ENCODE assay signal across 9 cellular contexts in the genomic region with DNA sequence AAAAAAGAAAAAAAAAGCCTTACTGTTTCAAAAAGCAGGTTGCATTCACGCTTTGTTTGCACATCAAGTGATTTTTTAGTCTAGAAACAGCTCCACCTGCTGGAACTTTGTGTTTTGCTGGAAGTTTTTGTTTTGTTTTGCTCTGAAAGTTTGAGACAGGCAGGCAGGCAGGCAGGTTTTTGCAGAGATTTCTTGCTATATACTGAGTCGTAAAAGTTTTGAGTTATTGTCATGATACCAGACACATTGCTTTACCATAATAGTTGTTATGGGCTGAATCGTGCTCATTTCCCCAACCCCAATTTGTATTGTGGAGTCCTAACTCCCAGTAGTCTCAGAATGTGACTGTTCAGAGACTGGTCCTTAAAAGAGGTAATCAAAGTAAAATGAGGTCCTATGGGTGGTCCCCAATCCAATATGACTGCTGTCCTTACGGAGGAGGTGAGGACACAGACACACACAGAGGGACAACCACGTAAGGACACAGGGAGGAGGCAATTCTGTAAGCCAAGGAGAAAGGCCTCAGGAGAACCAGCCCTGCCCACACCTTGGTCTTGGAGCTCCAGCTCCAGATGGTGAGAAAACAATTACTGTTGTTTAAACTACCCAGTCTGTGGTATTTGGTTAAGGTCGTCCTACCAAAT. TPM values are rescaled to one million over a fixed set of nuclear protein-coding genes. Genes with fewer than 3 reads are reported as not detected.
DNase-seq lines count a peak whose midpoint lies in the region; ATAC-seq, FAIRE-seq and TF ChIP-seq lines count a peak whose summit lies in the region.
"Had no signal": no experiment of that assay in that cellular context is flagged by ENCODE, and none has a peak within 500 bp of the region (broad histone marks: within the 10 kb centered on the region; RNA-seq: fewer than 3 reads in every experiment).

No MANE protein-coding gene starts in this region.

- H3K9me3 ChIP-seq in CD8-positive, alpha-beta T cell (ENCODE audit: low read length), result no peaks in the 10 kb centered on the region
- H3K9me3 ChIP-seq in mesenchymal stem cell (ENCODE audit: control insufficient read depth, low read length) (peaks cover 3% of the 10 kb centered on the region), right cardiac atrium (ENCODE audit: control insufficient read depth, low read length) (no peaks in the 10 kb centered on the region)

- H3K18ac ChIP-seq in mesenchymal stem cell (ENCODE audit: low read depth in 1 of 2, low read length in 2 of 2), result no peak overlapping the region

- H3K79me1 ChIP-seq in mesenchymal stem cell (replicated peaks; ENCODE audit: low read length, poor library complexity, severe bottlenecking), result no peaks in the 10 kb centered on the region

- no peaks in the 10 kb centered on the region for H3K36me3 Mint-ChIP-seq in CD8-positive, alpha-beta T cell

- no peak overlapping the region for H4K91ac ChIP-seq in mesenchymal stem cell (ENCODE audit: low read length)

- H2AFZ ChIP-seq in mesenchymal stem cell (ENCODE audit: low read depth, low read length), result no peak overlapping the region

- H3K4me3 ChIP-seq in CD8-positive, alpha-beta T cell (ENCODE audit: low read depth, low read length), result no peak overlapping the region
- H3K4me3 ChIP-seq in mesenchymal stem cell (ENCODE audit: insufficient read depth in 1 of 2, low read depth in 1 of 2, low read length in 2 of 2) (no peak overlapping the region), right cardiac atrium (ENCODE audit: low read length) (no peak overlapping the region)

- no peak overlapping the region for H2BK5ac ChIP-seq in mesenchymal stem cell (ENCODE audit: low read depth, low read length, poor library complexity, severe bottlenecking)

- H2AK5ac ChIP-seq in mesenchymal stem cell (ENCODE audit: low read length, severe bottlenecking), result no peak overlapping the region

- H3K4me3 Mint-ChIP-seq in CD8-positive, alpha-beta T cell, result no peak overlapping the region
- H3K4me3 Mint-ChIP-seq: activated B cell treated with CpG ODN at 0.5 μM for 24 hours had no signal

- POLR2A ChIA-PET in CD8-positive, alpha-beta T cell (lab: Charles Lee), result interaction anchor here (2.1 kb wide), 1 partner anchor 28 kb away, joined by 4 read pairs; no protein-coding TSS in a partner anchor

- peak; percentile 12 to 68 (median 24) for DNase-seq in CD8-positive, alpha-beta T cell
- DNase-seq in GM18507 (ENCODE audit: extremely low spot score, insufficient read length, low read depth) (no peak), RKO (ENCODE audit: low spot score) (peak; percentile 63), mesenchymal stem cell (peak; percentile 25), NCI-H2107 treated with DMSO at 0.1 percent for 48 hours (lab: John Stamatoyannopoulos, UW; ENCODE audit: unreplicated experiment) (no peak), right cardiac atrium (no peak)
- DNase-seq in central memory CD4-positive, alpha-beta T cell, result peak; percentile 24
- DNase-seq: activated B cell treated with CpG ODN at 0.5 μM for 24 hours had no signal

- H3K27me3 ChIP-seq in CD8-positive, alpha-beta T cell (ENCODE audit: insufficient read depth, low read length), result no peaks in the 10 kb centered on the region
- H3K27me3 ChIP-seq in mesenchymal stem cell (ENCODE audit: control insufficient read depth in 1 of 2, insufficient read depth in 1 of 2, low read length in 2 of 2), result peaks cover 3 to 29% of the 10 kb centered on the region in 2 experiments
- no peaks in the 10 kb centered on the region for H3K27me3 ChIP-seq in right cardiac atrium (ENCODE audit: control insufficient read depth, insufficient read depth)

- no peak overlapping the region for H2BK120ac ChIP-seq in mesenchymal stem cell (ENCODE audit: low read depth, low read length)

- 41% methylated on average over 5 of the region's 6 CpGs for WGBS in mesenchymal stem cell
- 43% methylated on average over 6 of the region's 6 CpGs for WGBS in right cardiac atrium

- peak overlapping the region; percentile 41 for H3K27ac Mint-ChIP-seq in CD8-positive, alpha-beta T cell
- H3K27ac Mint-ChIP-seq: activated B cell treated with CpG ODN at 0.5 μM for 24 hours had no signal

- peak overlapping the region; percentile 22 for H3K4me2 ChIP-seq in mesenchymal stem cell (ENCODE audit: low read length, poor library complexity, severe bottlenecking)

- H3K9me3 Mint-ChIP-seq in CD8-positive, alpha-beta T cell, result peaks cover under 1% of the 10 kb centered on the region
- H3K9me3 Mint-ChIP-seq: activated B cell treated with CpG ODN at 0.5 μM for 24 hours had no signal

- no peak overlapping the region for H3K23ac ChIP-seq in mesenchymal stem cell (ENCODE audit: low read length in 2 of 2)

- FAIRE-seq in GM18507 (lab: Jason Lieb, UNC), result peak; percentile 82

- H3K4ac ChIP-seq in mesenchymal stem cell (ENCODE audit: low read depth in 1 of 2, low read length in 2 of 2), result no peak overlapping the region

- no peak overlapping the region for H3K14ac ChIP-seq in mesenchymal stem cell (ENCODE audit: low read length in 2 of 2)

- H3K36me3 ChIP-seq in CD8-positive, alpha-beta T cell (ENCODE audit: insufficient read depth, low read length), result no peaks in the 10 kb centered on the region
- H3K36me3 ChIP-seq in mesenchymal stem cell (ENCODE audit: control insufficient read depth in 1 of 2, insufficient read depth in 2 of 2, low read depth in 1 of 2, low read length in 2 of 2), result no peaks in the 10 kb centered on the region

- peaks cover 12% of the 10 kb centered on the region for H3K4me1 ChIP-seq in CD8-positive, alpha-beta T cell (ENCODE audit: insufficient read depth, low read length)
- no peaks in the 10 kb centered on the region for H3K4me1 ChIP-seq in mesenchymal stem cell (ENCODE audit: control insufficient read depth, insufficient read depth, low read depth, low read length)
- no peaks in the 10 kb centered on the region for H3K4me1 ChIP-seq in right cardiac atrium (ENCODE audit: control insufficient read depth, insufficient read depth, low read length)

- peak; percentile 72 for TF ChIP-seq CTCF in CD8-positive, alpha-beta T cell (IDR thresholded peaks at IDR 0.05)

- CTCF ChIA-PET in CD8-positive, alpha-beta T cell (lab: Charles Lee), result interaction anchor here (0.7 to 5.4 kb wide), 17 partner anchors 14 to 291 kb away, joined by 3 to 54 read pairs (median 10); no protein-coding TSS in a partner anchor

- no peak for ATAC-seq in CD8-positive, alpha-beta T cell
- ATAC-seq in GM18907 (IDR thresholded peaks at IDR 0.05; ENCODE audit: unreplicated experiment) (no peak), right cardiac atrium (no peak)

- no peak overlapping the region for H4K8ac ChIP-seq in mesenchymal stem cell (ENCODE audit: low read length)

- peaks cover 23% of the 10 kb centered on the region for H3K4me1 Mint-ChIP-seq in CD8-positive, alpha-beta T cell (ENCODE audit: low read depth)
- H3K4me1 Mint-ChIP-seq: activated B cell treated with CpG ODN at 0.5 μM for 24 hours had no signal

- H3K27ac ChIP-seq in CD8-positive, alpha-beta T cell (ENCODE audit: low read depth, low read length), result no peak overlapping the region
- H3K27ac ChIP-seq in mesenchymal stem cell (ENCODE audit: low read length, poor library complexity, severe bottlenecking) (no peak overlapping the region), right cardiac atrium (ENCODE audit: low read length) (no peak overlapping the region)

- no peak overlapping the region for H3K9ac ChIP-seq in mesenchymal stem cell (ENCODE audit: low read length)

- peaks cover 2% of the 10 kb centered on the region for H3K27me3 Mint-ChIP-seq in CD8-positive, alpha-beta T cell (ENCODE audit: low read depth)

- no peak overlapping the region for H2BK15ac ChIP-seq in mesenchymal stem cell (ENCODE audit: low read depth, poor library complexity, severe bottlenecking)

- peak overlapping the region in 1 of 2 experiments; percentile 49 for H2BK12ac ChIP-seq in mesenchymal stem cell (ENCODE audit: low read length in 2 of 2)

- intact Hi-C loops in CD8-positive, alpha-beta T cell (cut with DNase I, micrococcal nuclease), result loop anchor here (1.0 to 10.0 kb wide), 9 partner anchors 31 to 247 kb away; partner anchors contain the start of gene CNOT6 (in 1 of the 2)
- intact Hi-C loops in right cardiac atrium (cut with DNase I), result no loop called here

RNA-seq across cellular contexts. Expression of gene OR2Y1, which starts 20.9 kb away (rescaled TPM):
- total RNA-seq in CD8-positive, alpha-beta T cell, result not detected
- polyA plus RNA-seq in mesenchymal stem cell (2013, experiment 1 of 2), result not detected
- not detected for polyA plus RNA-seq in mesenchymal stem cell (2013, experiment 2 of 2)
- total RNA-seq in right cardiac atrium, result not detected
- polyA plus RNA-seq in right cardiac atrium, result not detected
- total RNA-seq: activated B cell treated with CpG ODN at 0.5 μM for 24 hours had no signal

Comparison
In these comparisons a context has a peak if more than half of its experiments do, and no peak if none do; other contexts are left out.
1. DNase-seq: peak in CD8-positive, alpha-beta T cell (7 of 7), RKO (single experiment), central memory CD4-positive, alpha-beta T cell (single experiment) and mesenchymal stem cell (single experiment); none in GM18507 (single experiment), NCI-H2107 treated with DMSO at 0.1 percent for 48 hours (single experiment) and right cardiac atrium (0 of 3).
2. intact Hi-C loops: an anchor here in CD8-positive, alpha-beta T cell (1.0 to 10.0 kb wide); none called in right cardiac atrium.